ENCODE assay signal across 23 cellular contexts in the genomic region with DNA sequence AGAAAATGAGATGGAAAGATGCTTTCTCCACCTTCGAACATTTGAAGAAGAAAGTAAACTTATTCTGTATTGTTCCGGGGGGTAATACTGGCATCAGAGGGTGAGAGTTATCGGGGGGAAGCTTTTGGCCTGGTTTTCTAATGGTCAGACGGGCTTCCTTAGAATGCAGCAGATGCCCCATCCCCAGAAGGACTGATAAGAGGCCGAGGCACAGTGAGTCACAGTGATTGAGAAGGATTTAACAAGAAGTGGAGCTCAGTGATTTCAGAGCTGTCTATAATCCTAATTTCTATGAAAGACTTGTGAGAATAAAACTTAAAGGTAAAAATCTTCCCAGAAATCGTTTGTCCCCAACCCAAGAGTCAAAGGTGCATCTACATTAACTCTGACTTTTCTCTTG.
DNase-seq lines count a peak whose midpoint lies in the region; ATAC-seq lines count a peak whose summit lies in the region.
"Had no signal": no experiment of that assay in that cellular context is flagged by ENCODE, and none has a peak within 500 bp of the region (broad histone marks: within the 10 kb centered on the region; RNA-seq: fewer than 3 reads in every experiment).

No MANE protein-coding gene starts in this region.

- peaks cover 8% of the 10 kb centered on the region for H3K4me1 Mint-ChIP-seq in activated T-cell treated with anti-CD3 and anti-CD28 coated beads, Interleukin-2, amount 50 U/mL, for 24 hours (ENCODE audit: low read depth)
- peaks cover 7 to 16% of the 10 kb centered on the region in 2 donors for H3K4me1 Mint-ChIP-seq in effector memory CD8-positive, alpha-beta T cell (ENCODE audit: low read depth in 2 of 2)
- H3K4me1 Mint-ChIP-seq in stimulated activated effector memory CD8-positive, alpha-beta T cell treated with anti-CD3 and anti-CD28 coated beads, Interleukin-12 subunit alpha, Interleukin-12 subunit beta, amount 100 ng/mL, for 72 hours: peaks cover 7% of the 10 kb centered on the region
- H3K4me1 Mint-ChIP-seq: CD14-positive monocyte had no signal

- peak overlapping the region; percentile 42 for H3K27ac Mint-ChIP-seq in activated T-cell treated with anti-CD3 and anti-CD28 coated beads, Interleukin-2, amount 50 U/mL, for 24 hours
- peak overlapping the region; percentile 13 to 39 for H3K27ac Mint-ChIP-seq in effector memory CD8-positive, alpha-beta T cell
- H3K27ac Mint-ChIP-seq in stimulated activated effector memory CD8-positive, alpha-beta T cell treated with anti-CD3 and anti-CD28 coated beads, Interleukin-12 subunit alpha, Interleukin-12 subunit beta, amount 100 ng/mL, for 72 hours: peak overlapping the region; percentile 84
- H3K27ac Mint-ChIP-seq: HFFc6 had no signal

- DNase-seq in activated T-cell treated with anti-CD3 and anti-CD28 coated beads, Interleukin-2, amount 50 U/mL, for 24 hours: no peak
- DNase-seq in activated T-cell treated with anti-CD3 and anti-CD28 coated beads, Interleukin-2, amount 50 U/mL, for 48 hours: no peak
- peak; percentile 69 for DNase-seq in NCI-H82 (lab: John Stamatoyannopoulos, UW)
- DNase-seq in effector memory CD8-positive, alpha-beta T cell: no peak
- no peak for DNase-seq in stimulated activated effector memory CD8-positive, alpha-beta T cell treated with anti-CD3 and anti-CD28 coated beads, Interleukin-12 subunit alpha, Interleukin-12 subunit beta, amount 100 ng/mL, for 72 hours (ENCODE audit: low spot score in 2 of 2)
- no peak for DNase-seq in iPS-NIHi7 (ENCODE audit: extremely low spot score)
- DNase-seq: 8988T, ACHN, BE2C, DMS53, GOT3, HFFc6, KBM-7, MG63, NCI-H2029, NCI-H446, NCI-H524 treated with DMSO at 0.1 percent for 48 hours, NCI-H774, PC-9, SJCRH30 had no signal

- no peaks in the 10 kb centered on the region for H3K9me3 Mint-ChIP-seq in activated T-cell treated with anti-CD3 and anti-CD28 coated beads, Interleukin-2, amount 50 U/mL, for 24 hours
- no peaks in the 10 kb centered on the region for H3K9me3 Mint-ChIP-seq in effector memory CD8-positive, alpha-beta T cell
- no peaks in the 10 kb centered on the region for H3K9me3 Mint-ChIP-seq in stimulated activated effector memory CD8-positive, alpha-beta T cell treated with anti-CD3 and anti-CD28 coated beads, Interleukin-12 subunit alpha, Interleukin-12 subunit beta, amount 100 ng/mL, for 72 hours
- H3K9me3 Mint-ChIP-seq: CD14-positive monocyte, HFFc6 had no signal

- H3K27me3 Mint-ChIP-seq in activated T-cell treated with anti-CD3 and anti-CD28 coated beads, Interleukin-2, amount 50 U/mL, for 24 hours: no peaks in the 10 kb centered on the region
- no peaks in the 10 kb centered on the region for H3K27me3 Mint-ChIP-seq in effector memory CD8-positive, alpha-beta T cell

- no peak overlapping the region for H3K4me3 Mint-ChIP-seq in activated T-cell treated with anti-CD3 and anti-CD28 coated beads, Interleukin-2, amount 50 U/mL, for 24 hours
- no peak overlapping the region for H3K4me3 Mint-ChIP-seq in effector memory CD8-positive, alpha-beta T cell
- no peak overlapping the region for H3K4me3 Mint-ChIP-seq in stimulated activated effector memory CD8-positive, alpha-beta T cell treated with anti-CD3 and anti-CD28 coated beads, Interleukin-12 subunit alpha, Interleukin-12 subunit beta, amount 100 ng/mL, for 72 hours
- H3K4me3 Mint-ChIP-seq: CD14-positive monocyte, HFFc6 had no signal

- no peak for ATAC-seq in effector memory CD8-positive, alpha-beta T cell (replicated peaks)
- no peak for ATAC-seq in stimulated activated effector memory CD8-positive, alpha-beta T cell treated with anti-CD3 and anti-CD28 coated beads, Interleukin-12 subunit alpha, Interleukin-12 subunit beta, amount 100 ng/mL, for 72 hours
- ATAC-seq in GM18861 (IDR thresholded peaks at IDR 0.05; ENCODE audit: unreplicated experiment): no peak
- ATAC-seq: Right ventricle myocardium inferior had no signal

- peaks cover 95% of the 10 kb centered on the region for H3K36me3 Mint-ChIP-seq in activated T-cell treated with anti-CD3 and anti-CD28 coated beads, Interleukin-2, amount 50 U/mL, for 24 hours (ENCODE audit: low read depth)
- H3K36me3 Mint-ChIP-seq in effector memory CD8-positive, alpha-beta T cell (ENCODE audit: insufficient read depth): peaks cover 100% of the 10 kb centered on the region
- peaks cover 100% of the 10 kb centered on the region for H3K36me3 Mint-ChIP-seq in stimulated activated effector memory CD8-positive, alpha-beta T cell treated with anti-CD3 and anti-CD28 coated beads, Interleukin-12 subunit alpha, Interleukin-12 subunit beta, amount 100 ng/mL, for 72 hours

Comparison
In these comparisons a context has a peak if more than half of its experiments do, and no peak if none do; other contexts are left out.
1. H3K27ac Mint-ChIP-seq: peak in every context shown above with its lines; median percentile 84 in stimulated activated effector memory CD8-positive, alpha-beta T cell treated with anti-CD3 and anti-CD28 coated beads, Interleukin-12 subunit alpha, Interleukin-12 subunit beta, amount 100 ng/mL, for 72 hours; 42 in activated T-cell treated with anti-CD3 and anti-CD28 coated beads, Interleukin-2, amount 50 U/mL, for 24 hours; 26 in effector memory CD8-positive, alpha-beta T cell.